In the genomic region with DNA sequence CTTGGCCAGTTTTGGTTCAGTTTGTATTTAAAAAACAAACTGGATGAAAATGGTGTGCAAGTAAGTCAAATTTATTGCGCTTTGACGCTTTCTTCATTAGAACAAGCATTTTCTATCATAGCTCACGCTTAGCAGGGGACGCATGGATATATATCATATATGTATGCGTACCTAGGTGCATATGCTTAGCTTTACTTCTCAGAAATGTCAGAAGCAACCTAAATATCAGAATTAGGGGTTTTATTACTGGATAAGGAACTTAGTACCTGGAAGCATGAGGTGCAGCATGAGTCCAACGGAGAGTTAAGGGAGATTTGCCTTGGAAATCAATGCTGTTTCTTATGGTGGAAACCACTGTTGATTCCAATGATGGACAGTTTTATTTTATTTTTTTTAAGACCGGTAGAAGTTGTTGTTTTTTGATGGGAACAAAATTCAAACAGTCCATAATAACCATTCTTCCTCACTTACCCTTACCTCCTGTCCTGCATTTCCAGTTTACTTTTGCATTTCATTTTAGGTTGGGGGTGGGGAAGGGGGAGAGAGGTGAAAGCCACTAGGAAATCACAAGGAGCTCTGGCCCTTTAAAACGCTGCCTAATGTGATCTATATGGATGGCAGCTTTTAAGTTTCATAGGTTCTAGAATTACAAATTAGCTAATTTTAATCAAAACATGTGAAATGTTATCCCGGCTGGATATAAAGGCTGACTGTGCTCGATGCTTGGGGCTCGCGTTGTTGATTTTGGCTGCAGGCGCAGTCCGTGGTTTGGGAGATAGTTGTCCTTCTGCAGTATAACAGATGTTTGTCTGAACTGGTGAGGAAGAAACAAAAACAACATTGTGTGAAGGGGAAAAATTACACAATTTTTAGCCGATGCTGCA, we compare ENCODE assay signal across 8 cellular contexts. TPM values are rescaled to one million over a fixed set of nuclear protein-coding genes. Genes with fewer than 3 reads are reported as not detected.
A peak's percentile ranks its signal among the peaks of the same experiment; 100 is the strongest.
DNase-seq lines count a peak whose midpoint lies in the region; ATAC-seq lines count a peak whose summit lies in the region.

No MANE protein-coding gene starts in this region.

- peak overlapping the region; percentile 99 for H3K4me3 Mint-ChIP-seq in T-helper 17 cell

- H3K9me3 ChIP-seq in T-helper 17 cell (ENCODE audit: control insufficient read depth, low read length, poor library complexity, severe bottlenecking) (no peaks in the 10 kb centered on the region), skeletal muscle tissue (ENCODE audit: control insufficient read depth in 3 of 3, low read length in 3 of 3) (no peaks in the 10 kb centered on the region)

- no peaks in the 10 kb centered on the region for H3K36me3 ChIP-seq in skeletal muscle tissue (ENCODE audit: control insufficient read depth in 3 of 3, insufficient read depth in 3 of 3, low read length in 3 of 3)

- peaks cover 20% of the 10 kb centered on the region for H3K4me1 Mint-ChIP-seq in T-helper 17 cell

- peaks cover 6% of the 10 kb centered on the region for H3K36me3 Mint-ChIP-seq in T-helper 17 cell (ENCODE audit: low read depth)

- H3K9ac ChIP-seq in skeletal muscle tissue (ENCODE audit: low read depth in 1 of 3, low read length in 3 of 3) = peak overlapping the region; percentile 62 to 83 (median 82)

- peak overlapping the region; percentile 84 to 89 (median 86) for H3K4me3 ChIP-seq in skeletal muscle tissue (ENCODE audit: low read length in 3 of 3)

- intact Hi-C loops in Right ventricle myocardium superior (cut with DNase I) = loop anchor here (10.0 kb wide), 1 partner anchor 163 kb away; no protein-coding TSS in a partner anchor

- no peak overlapping the region for H3K27ac Mint-ChIP-seq in T-helper 17 cell

- peaks cover 35% of the 10 kb centered on the region for H3K27me3 Mint-ChIP-seq in T-helper 17 cell

- peak; percentile 39 for DNase-seq in H4 (ENCODE audit: low spot score)
- DNase-seq in T-helper 17 cell = no peak
- DNase-seq in Right ventricle myocardium superior = peak; percentile 80
- no peak for DNase-seq in AML-193 (lab: John Stamatoyannopoulos, UW)
- DNase-seq in activated gamma-delta T cell treated with Interleukin-2 at 50 U/mL for 16 hours = no peak
- no peak for DNase-seq in NCI-H2081 treated with DMSO at 0.1 percent for 48 hours (lab: John Stamatoyannopoulos, UW)

- peaks cover 39 to 54% (median 51%) of the 10 kb centered on the region in 3 donors for H3K4me1 ChIP-seq in skeletal muscle tissue (ENCODE audit: control insufficient read depth in 3 of 3, insufficient read depth in 3 of 3, low read length in 3 of 3)

- H3K27ac ChIP-seq in skeletal muscle tissue (ENCODE audit: low read depth, low read length) = peak overlapping the region; percentile 84

- no peak for ATAC-seq in T-helper 17 cell
- ATAC-seq in Right ventricle myocardium superior (ENCODE audit: poor library complexity) = peak; percentile 57
- no peak for ATAC-seq in HG03135 (IDR thresholded peaks at IDR 0.05; ENCODE audit: unreplicated experiment)

- no peaks in the 10 kb centered on the region for H3K27me3 ChIP-seq in skeletal muscle tissue (ENCODE audit: control insufficient read depth in 3 of 3, insufficient read depth in 3 of 3, low read length in 3 of 3)

RNA-seq across cellular contexts. Expression of gene SOBP, which starts 2.1 kb away (rescaled TPM):
- total RNA-seq in H4 (2014; rRNA removed; shearing (Covaris generic)) = 1.5 and 2.9 TPM in 2 replicates
- total RNA-seq in T-helper 17 cell = under 1 TPM in 1 of 2 donors, not detected in 1; 0.16 TPM
- total RNA-seq in Right ventricle myocardium superior = 15.6 TPM
- 20.4 TPM for total RNA-seq in skeletal muscle tissue

RNA-seq across cellular contexts. Expression of gene PDSS2, which starts 32.7 kb away (rescaled TPM):
- 5.4 and 11.1 TPM in 2 replicates for total RNA-seq in H4 (2014; rRNA removed; shearing (Covaris generic))
- 10 to 100 TPM; 11.4 to 12.3 TPM for total RNA-seq in T-helper 17 cell
- 15.6 TPM for total RNA-seq in Right ventricle myocardium superior
- total RNA-seq in skeletal muscle tissue = 6.8 TPM

Comparison
In these comparisons a context has a peak if more than half of its experiments do, and no peak if none do; other contexts are left out.
1. DNase-seq: peak in H4 (single experiment) and Right ventricle myocardium superior (single experiment); none in T-helper 17 cell (0 of 3), AML-193 (0 of 2), activated gamma-delta T cell treated with Interleukin-2 at 50 U/mL for 16 hours (single experiment) and NCI-H2081 treated with DMSO at 0.1 percent for 48 hours (single experiment).